In the genomic region with DNA sequence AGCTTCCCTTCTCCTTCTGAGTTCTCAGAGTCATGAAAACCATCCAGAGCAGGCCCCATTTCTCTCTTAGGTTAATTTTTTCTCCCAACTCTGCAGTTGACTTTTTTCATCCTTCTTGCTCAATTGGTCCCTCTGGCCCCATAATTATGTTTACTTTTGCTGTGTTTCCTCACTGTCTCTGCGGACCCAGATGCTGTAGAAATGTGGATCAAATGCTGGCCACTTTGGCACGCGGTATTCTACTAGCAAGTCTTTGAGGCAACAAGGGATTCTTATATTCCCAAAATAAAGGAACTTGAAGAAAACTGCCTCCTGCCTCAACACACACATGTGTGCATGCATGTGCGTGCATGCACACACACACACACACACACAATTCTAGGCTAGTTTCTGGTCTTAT, we compare ENCODE assay signal across 22 cellular contexts. TPM values are rescaled to one million over a fixed set of nuclear protein-coding genes. Genes with fewer than 3 reads are reported as not detected.
"Had no signal": no experiment of that assay in that cellular context is flagged by ENCODE, and none has a peak within 500 bp of the region (broad histone marks: within the 10 kb centered on the region; RNA-seq: fewer than 3 reads in every experiment).

No MANE protein-coding gene starts in this region.

- H3K36me3 ChIP-seq: MG63, SJCRH30 had no signal

- H3K4me1 ChIP-seq: SJCRH30 had no signal

- H3K9me3 ChIP-seq: MG63, SJCRH30 had no signal

- H3K4me3 ChIP-seq: MG63, SJCRH30 had no signal

- H3K27ac ChIP-seq: SJCRH30 had no signal

- ATAC-seq: HepG2, SK-N-SH treated with all-trans-retinoic acid at 6 μM for 48 hours had no signal

- DNase-seq: IMR-90, Karpas-422, KG1, MG63, NCI-H1092, NCI-H1105 treated with DMSO at 0.1 percent for 48 hours, NCI-H1417 treated with DMSO at 0.1 percent for 48 hours, NCI-H146, NCI-H1694 treated with DMSO at 0.1 percent for 48 hours, NCI-H1930, NCI-H2081, NCI-H2107, NCI-H2227 treated with DMSO at 0.1 percent for 48 hours, NCI-H524, NCI-H774, RPMI8226, SHP77 treated with DMSO at 0.1 percent for 48 hours, SJCRH30 had no signal

- H3K27me3 ChIP-seq: MG63, SJCRH30 had no signal

RNA-seq across cellular contexts. Expression of gene TMEM132C, which starts 9.6 kb away (rescaled TPM):
- total RNA-seq: HepG2, HT1080, IMR-90, NCI-H460, SJCRH30 had no signal
- polyA plus RNA-seq: HepG2, IMR-90 had no signal
